In genomic region chr21:33975548-33976081, GRCh38 we compare ENCODE assay signal across 1 cellular context.
TF ChIP-seq lines count a peak whose summit lies in the region.

No MANE protein-coding gene starts in this region.

TF ChIP-seq in K562, 482 proteins besides CTCF, POLR2A, EP300 and RAD21 (continued from another document and continues in another):
- TF ChIP-seq RERE (CRISPR knock-in tag; IDR thresholded peaks at IDR 0.05; ENCODE audit: borderline replicate concordance) (no peak), ZNF79 (CRISPR knock-in tag; IDR thresholded peaks at IDR 0.05; ENCODE audit: low read depth) (peak; percentile 36; the same call in 1 of the 2 replicates), NFXL1 (CRISPR knock-in tag; IDR thresholded peaks at IDR 0.05) (no peak), ATF4 (CRISPR knock-in tag; IDR thresholded peaks at IDR 0.05) (peak; percentile 30; the same call in 1 of the 2 replicates), TCFL5 (CRISPR knock-in tag; conservative IDR thresholded peaks at IDR 0.05) (no peak), FUS (optimal IDR thresholded peaks at IDR 0.05; ENCODE audit: low read depth, low read length) (no peak), NFIC (IDR thresholded peaks at IDR 0.05) (no peak), SREBF1 (IDR thresholded peaks at IDR 0.05; ENCODE audit: borderline replicate concordance, low read depth, low read length) (no peak), NCOA4 (IDR thresholded peaks at IDR 0.05; ENCODE audit: partially characterized antibody) (no peak), SP2 (IDR thresholded peaks at IDR 0.05; ENCODE audit: extremely low read depth, low read depth, low read length, poor library complexity, severe bottlenecking) (no peak), ZNF75A (CRISPR knock-in tag; IDR thresholded peaks at IDR 0.05) (no peak), CXXC5 (CRISPR knock-in tag; IDR thresholded peaks at IDR 0.05) (peak; percentile 58; the same call in 1 of the 2 replicates), PPARD (CRISPR knock-in tag; IDR thresholded peaks at IDR 0.05) (no peak), KDM4B (IDR thresholded peaks at IDR 0.05; ENCODE audit: borderline replicate concordance in 2 of 2, low read depth in 1 of 2) (peak in 1 of 2 experiments; percentile 40; a peak in 1 of 4 replicates), SFPQ (IDR thresholded peaks at IDR 0.05; ENCODE audit: low read depth, low read length) (no peak), DMBX1 (CRISPR knock-in tag; IDR thresholded peaks at IDR 0.05; ENCODE audit: borderline replicate concordance) (peak; percentile 94), MBD2 (IDR thresholded peaks at IDR 0.05; ENCODE audit: borderline replicate concordance, low read depth) (no peak), HIVEP1 (CRISPR knock-in tag; IDR thresholded peaks at IDR 0.05) (0 out of 2 replicates have a peak, but pooled peaks have one; percentile 21), TFE3 (CRISPR knock-in tag; IDR thresholded peaks at IDR 0.05) (0 out of 2 replicates have a peak, but pooled peaks have one; percentile 10), BMI1 (IDR thresholded peaks at IDR 0.05; ENCODE audit: low read length) (no peak), YY1 (IDR thresholded peaks at IDR 0.05; ENCODE audit: borderline replicate concordance in 1 of 3, control insufficient read depth in 1 of 3, extremely low read depth in 1 of 3, insufficient read depth in 3 of 3, insufficient read length in 1 of 3, insufficient replicate concordance in 2 of 3, low read depth in 1 of 3, low read length in 2 of 3) (no peak), NUFIP1 (IDR thresholded peaks at IDR 0.05; ENCODE audit: partially characterized antibody) (peak; percentile 10), RREB1 (CRISPR knock-in tag; IDR thresholded peaks at IDR 0.05) (0 out of 2 replicates have a peak, but pooled peaks have one; percentile 70), ZNF174 (CRISPR knock-in tag; IDR thresholded peaks at IDR 0.05) (no peak), BRD9 (IDR thresholded peaks at IDR 0.05; ENCODE audit: low read depth, partially characterized antibody) (peak; percentile 13), ZBTB9 (CRISPR knock-in tag; IDR thresholded peaks at IDR 0.05) (peak; percentile 83), RBM34 (IDR thresholded peaks at IDR 0.05; ENCODE audit: borderline replicate concordance, insufficient read depth, low read length) (no peak), KLF6 (CRISPR knock-in tag; IDR thresholded peaks at IDR 0.05; ENCODE audit: borderline replicate concordance) (no peak; the same call in 1 of the 2 replicates), ZNF24 (IDR thresholded peaks at IDR 0.05) (peak; percentile 95), ZNF395 (CRISPR knock-in tag; IDR thresholded peaks at IDR 0.05) (peak; percentile 78; the same call in 1 of the 2 replicates), ATF3 (IDR thresholded peaks at IDR 0.05) (peak; percentile 58), ATF3 (CRISPR knock-in tag; conservative IDR thresholded peaks at IDR 0.05) (0 out of 2 replicates have a peak, but pooled peaks have one; percentile 30), SPI1 (IDR thresholded peaks at IDR 0.05; ENCODE audit: borderline replicate concordance, low read depth, low read length) (peak; percentile 99), ASH1L (IDR thresholded peaks at IDR 0.05; ENCODE audit: borderline replicate concordance, low read depth, partially characterized antibody) (no peak), DPF2 (IDR thresholded peaks at IDR 0.05) (peak; percentile 21; the same call in 1 of the 2 replicates), THAP7 (CRISPR knock-in tag; IDR thresholded peaks at IDR 0.05) (no peak), NR1H2 (CRISPR knock-in tag; IDR thresholded peaks at IDR 0.05) (no peak)
